ENCODE assay signal across 16 cellular contexts in genomic region chr10:23976285-23976684, GRCh38.
DNase-seq lines count a peak whose midpoint lies in the region; ATAC-seq and TF ChIP-seq lines count a peak whose summit lies in the region.
"Had no signal": no experiment of that assay in that cellular context is flagged by ENCODE, and none has a peak within 500 bp of the region (broad histone marks: within the 10 kb centered on the region; RNA-seq: fewer than 3 reads in every experiment).

No MANE protein-coding gene starts in this region.

- TF ChIP-seq CTCF in psoas muscle (IDR thresholded peaks at IDR 0.05): no peak

- no peaks in the 10 kb centered on the region for H3K27me3 ChIP-seq in psoas muscle (ENCODE audit: insufficient read depth in 3 of 3, low read length in 2 of 3)
- H3K27me3 ChIP-seq: BLaER1 treated with 17β-estradiol and CSF1 and Interleukin-3, amounts not matched to agents 10 nM and 100 nM had no signal

- H3K36me3 ChIP-seq in SK-N-MC (ENCODE audit: insufficient read depth, low read length) (no peaks in the 10 kb centered on the region), psoas muscle (ENCODE audit: insufficient read depth in 1 of 2, low read depth in 1 of 2) (no peaks in the 10 kb centered on the region)
- H3K36me3 ChIP-seq: BLaER1 treated with 17β-estradiol and CSF1 and Interleukin-3, amounts not matched to agents 10 nM and 100 nM had no signal

- DNase-seq in SK-N-MC (ENCODE audit: low read depth, low spot score): no peak
- DNase-seq in caudate nucleus (lab: John Stamatoyannopoulos, UW): no peak
- DNase-seq in kidney tubule cell (ENCODE audit: low spot score): peak; percentile 3
- no peak for DNase-seq in psoas muscle
- no peak for DNase-seq in NCI-H1092 (lab: John Stamatoyannopoulos, UW)
- DNase-seq: CD8-positive, alpha-beta memory T cell; COR-L47; DMS 273 treated with DMSO at 0.1 percent for 48 hours; DMS53; DND-41; EL; H9 had no signal

- intact Hi-C loops in psoas muscle (cut with DNase I): no loop called here

- H3K9ac ChIP-seq in SK-N-MC (ENCODE audit: insufficient read length): no peak overlapping the region
- H3K9ac ChIP-seq: BLaER1 treated with 17β-estradiol and CSF1 and Interleukin-3, amounts not matched to agents 10 nM and 100 nM had no signal

- ATAC-seq in psoas muscle: peak; percentile 52 to 84 (median 68)
- no peak for ATAC-seq in GM19397 (IDR thresholded peaks at IDR 0.05; ENCODE audit: unreplicated experiment)
- no peak for ATAC-seq in HG02610 (IDR thresholded peaks at IDR 0.05; ENCODE audit: unreplicated experiment)
- ATAC-seq: GM12878 had no signal

- H3K4me1 ChIP-seq in psoas muscle: peaks cover 25% of the 10 kb centered on the region

- H3K9me3 ChIP-seq in SK-N-MC (ENCODE audit: low read depth, low read length) (no peaks in the 10 kb centered on the region), psoas muscle (no peaks in the 10 kb centered on the region)

- WGBS in psoas muscle, 3 donors: 32 to 60% (median 34%) methylated on average over 1 of the region's 1 CpG

- H3K27ac ChIP-seq in SK-N-MC: peak overlapping the region; percentile 85; the same call in 1 of the 2 replicates
- H3K27ac ChIP-seq in caudate nucleus (ENCODE audit: low read depth, low read length): peak overlapping the region; percentile 53
- H3K27ac ChIP-seq in psoas muscle: peak overlapping the region; percentile 37
- H3K27ac ChIP-seq: BLaER1 treated with 17β-estradiol and CSF1 and Interleukin-3, amounts not matched to agents 10 nM and 100 nM had no signal

- H3K4me3 ChIP-seq in SK-N-MC (peak overlapping the region; percentile 57), psoas muscle (no peak overlapping the region)
- H3K4me3 ChIP-seq: BLaER1 treated with 17β-estradiol and CSF1 and Interleukin-3, amounts not matched to agents 10 nM and 100 nM; GM12878 had no signal

Comparison
In these comparisons a context has a peak if more than half of its experiments do, and no peak if none do; other contexts are left out.
1. ATAC-seq: peak in psoas muscle (4 of 4); none in GM19397 (single experiment) and HG02610 (single experiment).
2. Peak in every context shown above with its lines, with median percentiles within 50 percentile points of each other: H3K27ac ChIP-seq.